Comparison of ENCODE assay signal across 8 cellular contexts in the genomic region with DNA sequence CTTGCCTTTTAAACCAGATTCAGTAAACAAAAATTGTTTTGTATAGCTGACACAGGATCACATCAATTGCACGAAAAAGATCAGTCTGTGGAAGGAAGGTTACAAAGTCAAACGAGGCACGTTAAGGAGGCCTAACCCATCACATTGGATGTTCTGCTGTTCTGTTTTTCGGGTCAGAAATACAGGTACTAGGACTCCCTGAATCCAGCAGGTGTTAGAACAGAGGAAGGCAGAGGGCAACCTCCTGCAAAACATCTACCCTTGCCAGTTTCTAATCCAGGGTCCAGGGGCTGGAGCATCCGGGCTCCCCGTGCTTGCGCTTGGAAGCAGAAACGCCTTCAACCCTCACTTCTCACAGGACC.
A peak's percentile ranks its signal among the peaks of the same experiment; 100 is the strongest.
DNase-seq lines count a peak whose midpoint lies in the region; ATAC-seq, FAIRE-seq and TF ChIP-seq lines count a peak whose summit lies in the region.

No MANE protein-coding gene starts in this region.

- no peaks in the 10 kb centered on the region for H3F3A ChIP-seq in SK-N-SH (replicated peaks; ENCODE audit: insufficient read depth)

- H3K9me3 ChIP-seq in SK-N-SH = no peaks in the 10 kb centered on the region
- H3K9me3 ChIP-seq in K562 (replicated peaks; ENCODE audit: control insufficient read depth, insufficient read depth, low read depth, low read length) = peaks cover 8% of the 10 kb centered on the region
- peaks cover 8% of the 10 kb centered on the region for H3K9me3 ChIP-seq in mesenchymal stem cell (ENCODE audit: control insufficient read depth, low read length)
- H3K9me3 ChIP-seq in tibial nerve = peaks cover 0 to 10% (median 0%) of the 10 kb centered on the region in 4 donors

- FAIRE-seq in K562 (lab: Jason Lieb, UNC) = no peak

- POLR2A ChIA-PET in SK-N-SH (lab: Yijun Ruan, JAX) (no interaction called here), K562 (lab: Yijun Ruan, JAX) (interaction anchor here (1.0 kb wide), 1 partner anchor 167 kb away, joined by 3 read pairs; no protein-coding TSS in a partner anchor)

- H3K4me2 ChIP-seq in SK-N-SH (peak overlapping the region; percentile 84), K562 (ENCODE audit: insufficient read depth, low read length) (peak overlapping the region; percentile 18), mesenchymal stem cell (ENCODE audit: low read length, poor library complexity, severe bottlenecking) (peak overlapping the region; percentile 67)

- in situ Hi-C loops in K562 (cut with MboI) (no loop called here), brain microvascular endothelial cell (cut with HindIII; ENCODE audit: low pct_ligation_motif_present, low sequenced_read_pairs) (no loop called here)

- no peak overlapping the region for H4K8ac ChIP-seq in mesenchymal stem cell (ENCODE audit: low read length)

- H3K9ac ChIP-seq in SK-N-SH = no peak overlapping the region
- peak overlapping the region in 1 of 2 experiments; percentile 29; a peak in 1 of 4 replicates for H3K9ac ChIP-seq in K562 (ENCODE audit: insufficient read depth in 1 of 2, low read depth in 2 of 2, low read length in 2 of 2)
- no peak overlapping the region for H3K9ac ChIP-seq in mesenchymal stem cell (ENCODE audit: low read length)

- H3K79me1 ChIP-seq in mesenchymal stem cell (replicated peaks; ENCODE audit: low read length, poor library complexity, severe bottlenecking) = no peaks in the 10 kb centered on the region

- TF ChIP-seq POLR2A in K562 (conservative IDR thresholded peaks at IDR 0.05) (no peak), tibial nerve (IDR thresholded peaks at IDR 0.05) (no peak)

- DNase-seq in SK-N-SH (no peak), K562 (ENCODE audit: extremely low read depth in 1 of 4, low spot score in 3 of 4) (no peak), mesenchymal stem cell (no peak), tibial nerve (ENCODE audit: low spot score in 2 of 2) (no peak), brain microvascular endothelial cell (no peak), GM03348 (ENCODE audit: low spot score) (no peak)

- no peak overlapping the region for H3K23ac ChIP-seq in mesenchymal stem cell (ENCODE audit: low read length in 2 of 2)

- H3K9me1 ChIP-seq in K562 (ENCODE audit: control insufficient read depth, insufficient read depth, low read length) = no peaks in the 10 kb centered on the region

- TF ChIP-seq EP300 in SK-N-SH (IDR thresholded peaks at IDR 0.05; ENCODE audit: borderline replicate concordance in 1 of 2, low read depth in 1 of 2, low read length in 1 of 2) = no peak
- no peak for TF ChIP-seq EP300 in K562 (IDR thresholded peaks at IDR 0.05; ENCODE audit: low read length)
- no peak for TF ChIP-seq EP300 in tibial nerve (IDR thresholded peaks at IDR 0.05)

- H3K79me2 ChIP-seq in SK-N-SH (ENCODE audit: insufficient read depth) (no peaks in the 10 kb centered on the region), K562 (ENCODE audit: control insufficient read depth, insufficient read depth, low read length) (no peaks in the 10 kb centered on the region)

- no peak overlapping the region for H2BK5ac ChIP-seq in mesenchymal stem cell (ENCODE audit: low read depth, low read length, poor library complexity, severe bottlenecking)

- H3K36me3 ChIP-seq in SK-N-SH (replicated peaks in 1 of 2; ENCODE audit: control insufficient read depth in 1 of 2, insufficient read depth in 2 of 2, low read length in 1 of 2) (no peaks in the 10 kb centered on the region), K562 (ENCODE audit: control insufficient read depth, insufficient read depth, low read length) (no peaks in the 10 kb centered on the region), mesenchymal stem cell (ENCODE audit: control insufficient read depth in 1 of 2, insufficient read depth in 2 of 2, low read depth in 1 of 2, low read length in 2 of 2) (no peaks in the 10 kb centered on the region), tibial nerve (no peaks in the 10 kb centered on the region), brain microvascular endothelial cell (replicated peaks) (no peaks in the 10 kb centered on the region)

- H2BK15ac ChIP-seq in mesenchymal stem cell (ENCODE audit: low read depth, poor library complexity, severe bottlenecking) = no peak overlapping the region

- no TSS peak for BruUV-seq in K562 (replicated peaks; lab: Mats Ljungman, UMichigan)

- H4K20me1 ChIP-seq in SK-N-SH (ENCODE audit: insufficient read depth) (no peaks in the 10 kb centered on the region), K562 (replicated peaks; ENCODE audit: control insufficient read depth, insufficient read depth, low read length) (no peaks in the 10 kb centered on the region)

- CTCF ChIA-PET in SK-N-SH (lab: Yijun Ruan, JAX) = interaction anchor here (0.6 to 3.0 kb wide), 20 partner anchors 9 to 607 kb away, joined by 3 to 28 read pairs (median 4); no protein-coding TSS in a partner anchor
- CTCF ChIA-PET in K562 (lab: Yijun Ruan, JAX; ENCODE audit: low intra/inter-chr PET ratio) = no interaction called here

- 5% methylated on average over 8 of the region's 8 CpGs for WGBS in SK-N-SH (ENCODE audit: low lambda C conversion rate)
- 46% methylated on average over 8 of the region's 8 CpGs for WGBS in K562 (ENCODE audit: insufficient coverage, low coverage, missing lambda C conversion rate)
- 39% methylated on average over 8 of the region's 8 CpGs for WGBS in mesenchymal stem cell
- 16 to 17% methylated on average over 8 of the region's 8 CpGs for WGBS in tibial nerve, 2 donors

- no peak overlapping the region for H3K14ac ChIP-seq in mesenchymal stem cell (ENCODE audit: low read length in 2 of 2)

- H3K4me3 ChIP-seq in SK-N-SH (ENCODE audit: low read depth in 2 of 2, low read length in 1 of 2) (peak overlapping the region; percentile 37 to 67; a peak in 3 of 4 replicates), K562 (peak overlapping the region; percentile 20; the same call in 1 of the 2 replicates), mesenchymal stem cell (ENCODE audit: insufficient read depth in 1 of 2, low read depth in 1 of 2, low read length in 2 of 2) (peak overlapping the region; percentile 47 to 73), tibial nerve (peak overlapping the region; percentile 4 to 57 (median 37)), brain microvascular endothelial cell (ENCODE audit: low read depth, low read length) (no peak overlapping the region)

- ATAC-seq in SK-N-SH treated with all-trans-retinoic acid at 6 μM for 48 hours (no peak), K562 (no peak), GM18511 (IDR thresholded peaks at IDR 0.05; ENCODE audit: unreplicated experiment) (no peak)

- TF ChIP-seq CTCF in SK-N-SH (IDR thresholded peaks at IDR 0.05) (no peak), K562 (IDR thresholded peaks at IDR 0.05 in 2 of 3, conservative IDR thresholded peaks at IDR 0.05 in 1 of 3; ENCODE audit: insufficient read depth in 2 of 3, low read depth in 1 of 3, low read length in 3 of 3) (no peak), tibial nerve (IDR thresholded peaks at IDR 0.05) (no peak), brain microvascular endothelial cell (IDR thresholded peaks at IDR 0.05; ENCODE audit: low read depth, low read length, missing control alignments) (no peak)

- H3K9me2 ChIP-seq in SK-N-SH = no peaks in the 10 kb centered on the region

- no peak overlapping the region for H2BK120ac ChIP-seq in mesenchymal stem cell (ENCODE audit: low read depth, low read length)

- no peak overlapping the region for H2BK12ac ChIP-seq in mesenchymal stem cell (ENCODE audit: low read length in 2 of 2)

- intact Hi-C loops in K562 (cut with micrococcal nuclease) = no loop called here

- H3K4me1 ChIP-seq in SK-N-SH (ENCODE audit: control insufficient read depth in 1 of 2, insufficient read depth in 2 of 2, low read depth in 1 of 2, low read length in 1 of 2) (no peaks in the 10 kb centered on the region; a peak in 1 of 4 replicates), K562 (replicated peaks in 1 of 2; ENCODE audit: control insufficient read depth in 2 of 2, insufficient read depth in 2 of 2, low read length in 2 of 2) (peaks cover 0 to 9% of the 10 kb centered on the region in 2 experiments; a peak in 2 of 5 replicates), mesenchymal stem cell (ENCODE audit: control insufficient read depth, insufficient read depth, low read depth, low read length) (peaks cover 7% of the 10 kb centered on the region), tibial nerve (peaks cover 0 to 12% (median 0%) of the 10 kb centered on the region in 4 donors)

- no peaks in the 10 kb centered on the region; the same call in 1 of the 2 replicates for H3K27me3 ChIP-seq in SK-N-SH (ENCODE audit: insufficient read depth)
- H3K27me3 ChIP-seq in K562 (ENCODE audit: control insufficient read depth in 2 of 2, insufficient read depth in 2 of 2, low read length in 2 of 2) = no peaks in the 10 kb centered on the region
- H3K27me3 ChIP-seq in mesenchymal stem cell (ENCODE audit: control insufficient read depth in 1 of 2, insufficient read depth in 1 of 2, low read length in 2 of 2) = peaks cover 15 to 17% of the 10 kb centered on the region in 2 experiments
- peaks cover 0 to 4% of the 10 kb centered on the region in 2 donors for H3K27me3 ChIP-seq in tibial nerve
- H3K27me3 ChIP-seq in brain microvascular endothelial cell (replicated peaks) = no peaks in the 10 kb centered on the region

- no peak overlapping the region for H3K4ac ChIP-seq in mesenchymal stem cell (ENCODE audit: low read depth in 1 of 2, low read length in 2 of 2)

- TF ChIP-seq RAD21 in SK-N-SH (IDR thresholded peaks at IDR 0.05; ENCODE audit: low read length) (no peak), K562 (CRISPR knock-in tag; conservative IDR thresholded peaks at IDR 0.05 in 1 of 2, IDR thresholded peaks at IDR 0.05 in 1 of 2) (no peak)

- H2AFZ ChIP-seq in SK-N-SH (ENCODE audit: low read depth) (no peak overlapping the region), K562 (ENCODE audit: low read depth, low read length) (peak overlapping the region; percentile 38; the same call in 1 of the 2 replicates), mesenchymal stem cell (ENCODE audit: low read depth, low read length) (no peak overlapping the region)

- no peak overlapping the region for H2AK5ac ChIP-seq in mesenchymal stem cell (ENCODE audit: low read length, severe bottlenecking)

- no peak overlapping the region for H3K18ac ChIP-seq in mesenchymal stem cell (ENCODE audit: low read depth in 1 of 2, low read length in 2 of 2)

- H3K27ac ChIP-seq in SK-N-SH (ENCODE audit: low read depth in 2 of 2, low read length in 1 of 2) (no peak overlapping the region), K562 (ENCODE audit: extremely low read depth, low read depth, low read length) (no peak overlapping the region), mesenchymal stem cell (ENCODE audit: low read length, poor library complexity, severe bottlenecking) (no peak overlapping the region), tibial nerve (no peak overlapping the region), brain microvascular endothelial cell (no peak overlapping the region)

- H4K91ac ChIP-seq in mesenchymal stem cell (ENCODE audit: low read length) = no peak overlapping the region

TF ChIP-seq in SK-N-SH, 30 proteins besides CTCF, POLR2A, EP300 and RAD21 (continues in another document):
- no peak for TF ChIP-seq FOXM1 (IDR thresholded peaks at IDR 0.05; ENCODE audit: low read depth)
- no peak for TF ChIP-seq YY1 (IDR thresholded peaks at IDR 0.05; ENCODE audit: low read depth)

TF ChIP-seq in K562, 482 proteins besides CTCF, POLR2A, EP300 and RAD21 (continues in another document):
- TF ChIP-seq CHCHD3 (CRISPR knock-in tag; IDR thresholded peaks at IDR 0.05) (no peak), MEF2D (tag; conservative IDR thresholded peaks at IDR 0.05; ENCODE audit: low read depth) (no peak), TRIM28 (IDR thresholded peaks at IDR 0.05) (no peak), LARP7 (IDR thresholded peaks at IDR 0.05) (no peak)

Comparison
In these comparisons a context has a peak if more than half of its experiments do, and no peak if none do; other contexts are left out.
1. H3K4me2 ChIP-seq: peak in every context shown above with its lines; median percentile 84 in SK-N-SH; 67 in mesenchymal stem cell; 18 in K562.